2 cellular contexts compared by ENCODE assay signal in the genomic region with DNA sequence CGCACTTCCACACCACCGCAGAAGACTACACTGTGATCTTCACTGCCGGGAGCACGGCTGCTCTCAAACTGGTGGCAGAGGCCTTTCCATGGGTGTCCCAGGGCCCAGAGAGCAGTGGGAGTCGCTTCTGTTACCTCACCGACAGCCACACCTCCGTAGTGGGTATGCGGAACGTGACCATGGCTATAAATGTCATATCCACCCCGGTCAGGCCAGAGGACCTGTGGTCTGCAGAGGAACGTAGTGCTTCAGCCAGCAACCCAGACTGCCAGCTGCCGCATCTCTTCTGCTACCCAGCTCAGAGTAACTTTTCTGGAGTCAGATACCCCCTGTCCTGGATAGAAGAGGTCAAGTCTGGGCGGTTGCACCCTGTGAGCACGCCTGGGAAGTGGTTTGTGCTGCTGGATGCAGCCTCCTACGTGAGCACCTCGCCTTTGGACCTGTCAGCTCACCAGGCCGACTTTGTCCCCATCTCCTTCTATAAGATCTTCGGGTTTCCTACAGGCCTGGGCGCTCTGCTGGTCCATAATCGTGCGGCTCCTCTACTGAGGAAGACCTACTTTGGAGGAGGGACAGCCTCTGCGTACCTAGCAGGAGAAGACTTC.
TF ChIP-seq lines count a peak whose summit lies in the region.

No MANE protein-coding gene starts in this region.

TF ChIP-seq in K562, 482 proteins besides CTCF, POLR2A, EP300 and RAD21 (continues in another document):
- no peak for TF ChIP-seq KAT8 (IDR thresholded peaks at IDR 0.05; ENCODE audit: low read depth)
- no peak for TF ChIP-seq FOXJ3 (CRISPR knock-in tag; IDR thresholded peaks at IDR 0.05)
- no peak for TF ChIP-seq NR1H2 (CRISPR knock-in tag; IDR thresholded peaks at IDR 0.05)
- TF ChIP-seq, protein P1, sequence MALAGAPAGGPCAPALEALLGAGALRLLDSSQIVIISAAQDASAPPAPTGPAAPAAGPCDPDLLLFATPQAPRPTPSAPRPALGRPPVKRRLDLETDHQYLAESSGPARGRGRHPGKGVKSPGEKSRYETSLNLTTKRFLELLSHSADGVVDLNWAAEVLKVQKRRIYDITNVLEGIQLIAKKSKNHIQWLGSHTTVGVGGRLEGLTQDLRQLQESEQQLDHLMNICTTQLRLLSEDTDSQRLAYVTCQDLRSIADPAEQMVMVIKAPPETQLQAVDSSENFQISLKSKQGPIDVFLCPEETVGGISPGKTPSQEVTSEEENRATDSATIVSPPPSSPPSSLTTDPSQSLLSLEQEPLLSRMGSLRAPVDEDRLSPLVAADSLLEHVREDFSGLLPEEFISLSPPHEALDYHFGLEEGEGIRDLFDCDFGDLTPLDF (CRISPR knock-in tag; IDR thresholded peaks at IDR 0.05) = no peak
- TF ChIP-seq PHF21A (IDR thresholded peaks at IDR 0.05; ENCODE audit: borderline replicate concordance, low read depth) = no peak
- TF ChIP-seq, protein P2, sequence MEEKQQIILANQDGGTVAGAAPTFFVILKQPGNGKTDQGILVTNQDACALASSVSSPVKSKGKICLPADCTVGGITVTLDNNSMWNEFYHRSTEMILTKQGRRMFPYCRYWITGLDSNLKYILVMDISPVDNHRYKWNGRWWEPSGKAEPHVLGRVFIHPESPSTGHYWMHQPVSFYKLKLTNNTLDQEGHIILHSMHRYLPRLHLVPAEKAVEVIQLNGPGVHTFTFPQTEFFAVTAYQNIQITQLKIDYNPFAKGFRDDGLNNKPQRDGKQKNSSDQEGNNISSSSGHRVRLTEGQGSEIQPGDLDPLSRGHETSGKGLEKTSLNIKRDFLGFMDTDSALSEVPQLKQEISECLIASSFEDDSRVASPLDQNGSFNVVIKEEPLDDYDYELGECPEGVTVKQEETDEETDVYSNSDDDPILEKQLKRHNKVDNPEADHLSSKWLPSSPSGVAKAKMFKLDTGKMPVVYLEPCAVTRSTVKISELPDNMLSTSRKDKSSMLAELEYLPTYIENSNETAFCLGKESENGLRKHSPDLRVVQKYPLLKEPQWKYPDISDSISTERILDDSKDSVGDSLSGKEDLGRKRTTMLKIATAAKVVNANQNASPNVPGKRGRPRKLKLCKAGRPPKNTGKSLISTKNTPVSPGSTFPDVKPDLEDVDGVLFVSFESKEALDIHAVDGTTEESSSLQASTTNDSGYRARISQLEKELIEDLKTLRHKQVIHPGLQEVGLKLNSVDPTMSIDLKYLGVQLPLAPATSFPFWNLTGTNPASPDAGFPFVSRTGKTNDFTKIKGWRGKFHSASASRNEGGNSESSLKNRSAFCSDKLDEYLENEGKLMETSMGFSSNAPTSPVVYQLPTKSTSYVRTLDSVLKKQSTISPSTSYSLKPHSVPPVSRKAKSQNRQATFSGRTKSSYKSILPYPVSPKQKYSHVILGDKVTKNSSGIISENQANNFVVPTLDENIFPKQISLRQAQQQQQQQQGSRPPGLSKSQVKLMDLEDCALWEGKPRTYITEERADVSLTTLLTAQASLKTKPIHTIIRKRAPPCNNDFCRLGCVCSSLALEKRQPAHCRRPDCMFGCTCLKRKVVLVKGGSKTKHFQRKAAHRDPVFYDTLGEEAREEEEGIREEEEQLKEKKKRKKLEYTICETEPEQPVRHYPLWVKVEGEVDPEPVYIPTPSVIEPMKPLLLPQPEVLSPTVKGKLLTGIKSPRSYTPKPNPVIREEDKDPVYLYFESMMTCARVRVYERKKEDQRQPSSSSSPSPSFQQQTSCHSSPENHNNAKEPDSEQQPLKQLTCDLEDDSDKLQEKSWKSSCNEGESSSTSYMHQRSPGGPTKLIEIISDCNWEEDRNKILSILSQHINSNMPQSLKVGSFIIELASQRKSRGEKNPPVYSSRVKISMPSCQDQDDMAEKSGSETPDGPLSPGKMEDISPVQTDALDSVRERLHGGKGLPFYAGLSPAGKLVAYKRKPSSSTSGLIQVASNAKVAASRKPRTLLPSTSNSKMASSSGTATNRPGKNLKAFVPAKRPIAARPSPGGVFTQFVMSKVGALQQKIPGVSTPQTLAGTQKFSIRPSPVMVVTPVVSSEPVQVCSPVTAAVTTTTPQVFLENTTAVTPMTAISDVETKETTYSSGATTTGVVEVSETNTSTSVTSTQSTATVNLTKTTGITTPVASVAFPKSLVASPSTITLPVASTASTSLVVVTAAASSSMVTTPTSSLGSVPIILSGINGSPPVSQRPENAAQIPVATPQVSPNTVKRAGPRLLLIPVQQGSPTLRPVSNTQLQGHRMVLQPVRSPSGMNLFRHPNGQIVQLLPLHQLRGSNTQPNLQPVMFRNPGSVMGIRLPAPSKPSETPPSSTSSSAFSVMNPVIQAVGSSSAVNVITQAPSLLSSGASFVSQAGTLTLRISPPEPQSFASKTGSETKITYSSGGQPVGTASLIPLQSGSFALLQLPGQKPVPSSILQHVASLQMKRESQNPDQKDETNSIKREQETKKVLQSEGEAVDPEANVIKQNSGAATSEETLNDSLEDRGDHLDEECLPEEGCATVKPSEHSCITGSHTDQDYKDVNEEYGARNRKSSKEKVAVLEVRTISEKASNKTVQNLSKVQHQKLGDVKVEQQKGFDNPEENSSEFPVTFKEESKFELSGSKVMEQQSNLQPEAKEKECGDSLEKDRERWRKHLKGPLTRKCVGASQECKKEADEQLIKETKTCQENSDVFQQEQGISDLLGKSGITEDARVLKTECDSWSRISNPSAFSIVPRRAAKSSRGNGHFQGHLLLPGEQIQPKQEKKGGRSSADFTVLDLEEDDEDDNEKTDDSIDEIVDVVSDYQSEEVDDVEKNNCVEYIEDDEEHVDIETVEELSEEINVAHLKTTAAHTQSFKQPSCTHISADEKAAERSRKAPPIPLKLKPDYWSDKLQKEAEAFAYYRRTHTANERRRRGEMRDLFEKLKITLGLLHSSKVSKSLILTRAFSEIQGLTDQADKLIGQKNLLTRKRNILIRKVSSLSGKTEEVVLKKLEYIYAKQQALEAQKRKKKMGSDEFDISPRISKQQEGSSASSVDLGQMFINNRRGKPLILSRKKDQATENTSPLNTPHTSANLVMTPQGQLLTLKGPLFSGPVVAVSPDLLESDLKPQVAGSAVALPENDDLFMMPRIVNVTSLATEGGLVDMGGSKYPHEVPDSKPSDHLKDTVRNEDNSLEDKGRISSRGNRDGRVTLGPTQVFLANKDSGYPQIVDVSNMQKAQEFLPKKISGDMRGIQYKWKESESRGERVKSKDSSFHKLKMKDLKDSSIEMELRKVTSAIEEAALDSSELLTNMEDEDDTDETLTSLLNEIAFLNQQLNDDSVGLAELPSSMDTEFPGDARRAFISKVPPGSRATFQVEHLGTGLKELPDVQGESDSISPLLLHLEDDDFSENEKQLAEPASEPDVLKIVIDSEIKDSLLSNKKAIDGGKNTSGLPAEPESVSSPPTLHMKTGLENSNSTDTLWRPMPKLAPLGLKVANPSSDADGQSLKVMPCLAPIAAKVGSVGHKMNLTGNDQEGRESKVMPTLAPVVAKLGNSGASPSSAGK (IDR thresholded peaks at IDR 0.05) = no peak
- no peak for TF ChIP-seq ZBTB8A (IDR thresholded peaks at IDR 0.05; ENCODE audit: partially characterized antibody)
- TF ChIP-seq, protein P3, sequence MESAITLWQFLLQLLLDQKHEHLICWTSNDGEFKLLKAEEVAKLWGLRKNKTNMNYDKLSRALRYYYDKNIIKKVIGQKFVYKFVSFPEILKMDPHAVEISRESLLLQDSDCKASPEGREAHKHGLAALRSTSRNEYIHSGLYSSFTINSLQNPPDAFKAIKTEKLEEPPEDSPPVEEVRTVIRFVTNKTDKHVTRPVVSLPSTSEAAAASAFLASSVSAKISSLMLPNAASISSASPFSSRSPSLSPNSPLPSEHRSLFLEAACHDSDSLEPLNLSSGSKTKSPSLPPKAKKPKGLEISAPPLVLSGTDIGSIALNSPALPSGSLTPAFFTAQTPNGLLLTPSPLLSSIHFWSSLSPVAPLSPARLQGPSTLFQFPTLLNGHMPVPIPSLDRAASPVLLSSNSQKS (CRISPR knock-in tag; IDR thresholded peaks at IDR 0.05) = no peak
- no peak for TF ChIP-seq CHD2 (IDR thresholded peaks at IDR 0.05; ENCODE audit: low read depth, low read length)
- no peak for TF ChIP-seq ZNF79 (CRISPR knock-in tag; IDR thresholded peaks at IDR 0.05; ENCODE audit: low read depth)
- TF ChIP-seq GABPB1 (CRISPR knock-in tag; IDR thresholded peaks at IDR 0.05) = no peak

TF ChIP-seq in HepG2, 621 proteins besides CTCF, POLR2A, EP300 and RAD21:
- TF ChIP-seq AGO2 (optimal IDR thresholded peaks at IDR 0.05; ENCODE audit: low read depth, low read length) (peak; percentile 18), ZNF234 (CRISPR knock-in tag; conservative IDR thresholded peaks at IDR 0.05) (no peak)
